In genomic region chr9:92004045-92004392, GRCh38 we compare ENCODE assay signal across 2 cellular contexts.
TF ChIP-seq lines count a peak whose summit lies in the region.

No MANE protein-coding gene starts in this region.

TF ChIP-seq in GM23338, 12 proteins besides CTCF, POLR2A, EP300 and RAD21 (continued from another document):
- TF ChIP-seq, protein P1, sequence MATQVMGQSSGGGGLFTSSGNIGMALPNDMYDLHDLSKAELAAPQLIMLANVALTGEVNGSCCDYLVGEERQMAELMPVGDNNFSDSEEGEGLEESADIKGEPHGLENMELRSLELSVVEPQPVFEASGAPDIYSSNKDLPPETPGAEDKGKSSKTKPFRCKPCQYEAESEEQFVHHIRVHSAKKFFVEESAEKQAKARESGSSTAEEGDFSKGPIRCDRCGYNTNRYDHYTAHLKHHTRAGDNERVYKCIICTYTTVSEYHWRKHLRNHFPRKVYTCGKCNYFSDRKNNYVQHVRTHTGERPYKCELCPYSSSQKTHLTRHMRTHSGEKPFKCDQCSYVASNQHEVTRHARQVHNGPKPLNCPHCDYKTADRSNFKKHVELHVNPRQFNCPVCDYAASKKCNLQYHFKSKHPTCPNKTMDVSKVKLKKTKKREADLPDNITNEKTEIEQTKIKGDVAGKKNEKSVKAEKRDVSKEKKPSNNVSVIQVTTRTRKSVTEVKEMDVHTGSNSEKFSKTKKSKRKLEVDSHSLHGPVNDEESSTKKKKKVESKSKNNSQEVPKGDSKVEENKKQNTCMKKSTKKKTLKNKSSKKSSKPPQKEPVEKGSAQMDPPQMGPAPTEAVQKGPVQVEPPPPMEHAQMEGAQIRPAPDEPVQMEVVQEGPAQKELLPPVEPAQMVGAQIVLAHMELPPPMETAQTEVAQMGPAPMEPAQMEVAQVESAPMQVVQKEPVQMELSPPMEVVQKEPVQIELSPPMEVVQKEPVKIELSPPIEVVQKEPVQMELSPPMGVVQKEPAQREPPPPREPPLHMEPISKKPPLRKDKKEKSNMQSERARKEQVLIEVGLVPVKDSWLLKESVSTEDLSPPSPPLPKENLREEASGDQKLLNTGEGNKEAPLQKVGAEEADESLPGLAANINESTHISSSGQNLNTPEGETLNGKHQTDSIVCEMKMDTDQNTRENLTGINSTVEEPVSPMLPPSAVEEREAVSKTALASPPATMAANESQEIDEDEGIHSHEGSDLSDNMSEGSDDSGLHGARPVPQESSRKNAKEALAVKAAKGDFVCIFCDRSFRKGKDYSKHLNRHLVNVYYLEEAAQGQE (IDR thresholded peaks at IDR 0.05; ENCODE audit: unreplicated experiment): no peak
- TF ChIP-seq ZNF462 (CRISPR knock-in tag; IDR thresholded peaks at IDR 0.05) (no peak), STAT1 (IDR thresholded peaks at IDR 0.05; ENCODE audit: unreplicated experiment) (no peak), ZNF114 (CRISPR knock-in tag; IDR thresholded peaks at IDR 0.05) (no peak), JUNB (IDR thresholded peaks at IDR 0.05; ENCODE audit: unreplicated experiment) (no peak), EZH2 (IDR thresholded peaks at IDR 0.05; ENCODE audit: low read depth, unreplicated experiment) (no peak)

TF ChIP-seq in HCT116, 20 proteins besides CTCF, POLR2A, EP300 and RAD21 (continued from another document):
- TF ChIP-seq EGR1 (IDR thresholded peaks at IDR 0.05; ENCODE audit: low read depth) (no peak), YY1 (IDR thresholded peaks at IDR 0.05; ENCODE audit: extremely low read depth, insufficient replicate concordance, low read depth, low read length) (no peak), SP1 (IDR thresholded peaks at IDR 0.05; ENCODE audit: low read depth) (no peak), TCF7L2 (IDR thresholded peaks at IDR 0.05; ENCODE audit: borderline replicate concordance, extremely low read depth, insufficient read depth, insufficient read length) (no peak), FOSL1 (IDR thresholded peaks at IDR 0.05; ENCODE audit: low read depth) (no peak), EZH2phosphoT487 (IDR thresholded peaks at IDR 0.05; ENCODE audit: borderline replicate concordance) (no peak)
